In genomic region chr4:159298502-159298901, GRCh38 we compare ENCODE assay signal across 9 cellular contexts.
A peak's percentile ranks its signal among the peaks of the same experiment; 100 is the strongest.
DNase-seq lines count a peak whose midpoint lies in the region; ATAC-seq, FAIRE-seq and TF ChIP-seq lines count a peak whose summit lies in the region.
"Had no signal": no experiment of that assay in that cellular context is flagged by ENCODE, and none has a peak within 500 bp of the region (broad histone marks: within the 10 kb centered on the region; RNA-seq: fewer than 3 reads in every experiment).

No MANE protein-coding gene starts in this region.

- DNase-seq in D721Med (ENCODE audit: insufficient read length, low spot score) (no peak), fibroblast of mammary gland (ENCODE audit: low read depth) (peak; percentile 47), iPS-NIHi7 (ENCODE audit: extremely low spot score) (no peak), GM10248 (ENCODE audit: extremely low spot score) (no peak), NCI-H774 (lab: John Stamatoyannopoulos, UW) (no peak), prostate gland (ENCODE audit: low spot score) (no peak)

- no peak for TF ChIP-seq CTCF in D721Med (IDR thresholded peaks at IDR 0.05; ENCODE audit: insufficient read depth, missing control alignments)
- TF ChIP-seq CTCF in fibroblast of mammary gland (conservative IDR thresholded peaks at IDR 0.05; ENCODE audit: control insufficient read depth, insufficient read depth, low read depth, low read length): no peak
- TF ChIP-seq CTCF in GM10248 (IDR thresholded peaks at IDR 0.05; ENCODE audit: control extremely low read depth, extremely low read depth, low read depth, missing control alignments): no peak
- TF ChIP-seq CTCF in prostate gland (IDR thresholded peaks at IDR 0.05): no peak

- CTCF ChIA-PET in GM10248 (lab: Yijun Ruan, JAX): interaction anchor here (1.2 kb wide), 1 partner anchor 12 kb away, joined by 3 read pairs; no protein-coding TSS in a partner anchor

- no peaks in the 10 kb centered on the region for H3K4me1 ChIP-seq in prostate gland (replicated peaks)

- TF ChIP-seq POLR2A in prostate gland (IDR thresholded peaks at IDR 0.05): no peak

- intact Hi-C loops in prostate gland (cut with DNase I): no loop called here

- 28% methylated on average over 4 of the region's 4 CpGs for WGBS in prostate gland

- H3K4me3 ChIP-seq in fibroblast of mammary gland (ENCODE audit: control insufficient read depth, low read depth, low read length): no peak overlapping the region
- no peak overlapping the region for H3K4me3 ChIP-seq in prostate gland

- POLR2A ChIA-PET in GM10248 (lab: Yijun Ruan, JAX): no interaction called here

- H3K9me3 ChIP-seq in prostate gland: no peaks in the 10 kb centered on the region

- no peak overlapping the region for H3K27ac ChIP-seq in prostate gland

- FAIRE-seq in D721Med (lab: Jason Lieb, UNC): peak; percentile 41
- FAIRE-seq: islet of Langerhans had no signal

- ATAC-seq in GM19467 (IDR thresholded peaks at IDR 0.05; ENCODE audit: unreplicated experiment) (peak; percentile 47), HG03460 (IDR thresholded peaks at IDR 0.05; ENCODE audit: unreplicated experiment) (peak; percentile 71)

- H3K27me3 ChIP-seq in prostate gland (replicated peaks; ENCODE audit: insufficient read depth): no peaks in the 10 kb centered on the region

- H3K36me3 ChIP-seq in prostate gland: no peaks in the 10 kb centered on the region
